ENCODE assay signal across 1 cellular context in genomic region chr17:19459022-19459655, GRCh38. TPM values are rescaled to one million over a fixed set of nuclear protein-coding genes. Genes with fewer than 3 reads are reported as not detected.
"Had no signal": no experiment of that assay in that cellular context is flagged by ENCODE, and none has a peak within 500 bp of the region (broad histone marks: within the 10 kb centered on the region; RNA-seq: fewer than 3 reads in every experiment).

No MANE protein-coding gene starts in this region.

RNA-seq across cellular contexts. Expression of gene RNF112, which starts 48.1 kb away (rescaled TPM):
- polyA plus RNA-seq: immature natural killer cell had no signal
